ENCODE assay signal across 8 cellular contexts in the genomic region with DNA sequence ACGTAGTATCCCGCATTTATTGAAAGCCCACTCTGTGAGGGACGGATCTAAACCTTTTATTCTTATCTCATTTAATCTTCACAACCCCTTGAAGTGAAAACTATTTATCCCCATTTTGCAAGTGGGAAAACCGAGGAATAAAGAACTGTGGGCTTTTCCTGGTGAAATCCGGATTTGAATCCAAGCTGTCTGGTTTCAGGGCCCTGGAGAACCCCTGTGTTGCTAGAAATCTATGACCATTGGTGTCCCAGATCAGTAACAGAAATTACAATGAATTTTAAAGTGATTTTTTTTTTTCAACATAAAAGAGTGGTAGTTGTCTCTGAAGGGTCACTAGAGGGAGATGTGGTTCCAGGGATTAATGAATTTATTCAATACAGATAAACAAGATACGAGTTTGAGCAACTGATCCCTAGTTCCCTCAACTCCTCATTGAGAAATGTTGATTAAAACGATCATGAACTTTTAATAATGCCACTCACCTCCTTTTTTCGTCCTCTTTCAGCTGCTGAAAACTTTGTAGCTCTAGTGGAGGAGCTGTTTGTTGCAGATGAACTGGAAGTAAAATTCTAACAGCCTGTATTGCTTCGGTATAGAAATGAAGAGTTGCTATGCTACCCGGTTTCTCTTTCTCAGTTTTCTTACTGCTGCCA. TPM values are rescaled to one million over a fixed set of nuclear protein-coding genes. Genes with fewer than 3 reads are reported as not detected.
A peak's percentile ranks its signal among the peaks of the same experiment; 100 is the strongest.
DNase-seq lines count a peak whose midpoint lies in the region; TF ChIP-seq lines count a peak whose summit lies in the region.

No MANE protein-coding gene starts in this region.

- H3K9ac ChIP-seq in BLaER1 = peak overlapping the region; percentile 99

- H3K9me3 ChIP-seq in BLaER1 = no peaks in the 10 kb centered on the region
- H3K9me3 ChIP-seq in PC-9 (ENCODE audit: insufficient read depth, low read depth) = no peaks in the 10 kb centered on the region

- no peaks in the 10 kb centered on the region for H3K27me3 ChIP-seq in BLaER1
- no peaks in the 10 kb centered on the region for H3K27me3 ChIP-seq in PC-9 (ENCODE audit: insufficient read depth, low read depth)

- CTCF ChIA-PET in PC-9 (lab: Charles Lee) = interaction anchor here (0.6 to 0.7 kb wide), 3 partner anchors 229 to 532 kb away, joined by 3 read pairs; no protein-coding TSS in a partner anchor

- TF ChIP-seq CTCF in PC-9 (conservative IDR thresholded peaks at IDR 0.05) = peak; percentile 81

- POLR2A ChIA-PET in PC-9 (lab: Charles Lee; ENCODE audit: unreplicated experiment) = interaction anchor here (0.6 to 0.7 kb wide), 2 partner anchors 10 to 1399 kb away, joined by 3 to 4 read pairs; no protein-coding TSS in a partner anchor

- H3K27ac ChIP-seq in BLaER1 (peak overlapping the region; percentile 99), PC-9 (peak overlapping the region; percentile 54)

- H3K4me2 ChIP-seq in BLaER1 = peak overlapping the region; percentile 84
- H3K4me2 ChIP-seq in PC-9 = peak overlapping the region; percentile 87

- H3K79me2 ChIP-seq in PC-9 (ENCODE audit: low read depth) = peaks cover 42% of the 10 kb centered on the region

- peak overlapping the region; percentile 89 for H3K4me3 ChIP-seq in BLaER1
- peak overlapping the region; percentile 71 for H3K4me3 ChIP-seq in PC-9

- H3K36me3 ChIP-seq in BLaER1 (peaks cover 43% of the 10 kb centered on the region), PC-9 (ENCODE audit: low read depth) (peaks cover 35% of the 10 kb centered on the region)

- H2AFZ ChIP-seq in PC-9 = peak overlapping the region; percentile 88

- DNase-seq in H4 (ENCODE audit: low spot score) (peak; percentile 19), PC-9 (peak in 1 of 2 experiments; percentile 48), dermis microvascular lymphatic vessel endothelial cell (ENCODE audit: low read depth in 2 of 2) (peak; percentile 36 to 68), myocyte (ENCODE audit: low read depth) (peak; percentile 50), anterior cingulate cortex (lab: John Stamatoyannopoulos, UW) (no peak), NCI-H2029 (lab: John Stamatoyannopoulos, UW) (no peak), NCI-H345 (lab: John Stamatoyannopoulos, UW) (no peak)

- intact Hi-C loops in PC-9 (cut with micrococcal nuclease; ENCODE audit: unreplicated experiment) = loop anchor here (1.0 to 5.0 kb wide), 3 partner anchors 78 to 556 kb away; a partner anchor contains a TSS

- H4K20me1 ChIP-seq in BLaER1 (peaks cover 43% of the 10 kb centered on the region), PC-9 (ENCODE audit: insufficient read depth) (peaks cover 17% of the 10 kb centered on the region)

- H3K4me1 ChIP-seq in BLaER1 = peaks cover 49% of the 10 kb centered on the region
- H3K4me1 ChIP-seq in PC-9 (replicated peaks; ENCODE audit: insufficient read depth) = peaks cover 18% of the 10 kb centered on the region

- no peaks in the 10 kb centered on the region for H3K9me2 ChIP-seq in PC-9 (ENCODE audit: insufficient read depth)

- peaks cover 43% of the 10 kb centered on the region for H3F3A ChIP-seq in PC-9 (ENCODE audit: insufficient read depth, low read depth)

- BruUV-seq in PC-9 (replicated peaks; lab: Mats Ljungman, UMichigan) = TSS peak; percentile 51

RNA-seq across cellular contexts. Expression of a gene that starts 0.9 kb away (rescaled TPM):
- 328 and 390 TPM in 2 replicates for total RNA-seq in H4 (2014; rRNA removed; shearing (Covaris generic))
- total RNA-seq in PC-9 (2021) = 242 and 275 TPM in 2 replicates
- 181 and 213 TPM in 2 replicates for total RNA-seq in dermis microvascular lymphatic vessel endothelial cell
- total RNA-seq in myocyte = 278 and 290 TPM in 2 replicates
- 111 TPM for polyA plus RNA-seq in myocyte (2012)

RNA-seq across cellular contexts. Expression of a gene that starts 28.4 kb away (rescaled TPM):
- 0.16 and 0.35 TPM in 2 replicates for total RNA-seq in H4 (2014; rRNA removed; shearing (Covaris generic))
- total RNA-seq in PC-9 (2021) (0.46 and 0.58 TPM in 2 replicates), dermis microvascular lymphatic vessel endothelial cell (0.13 TPM in 2 replicates), myocyte (13.8 and 19.4 TPM in 2 replicates)
- polyA plus RNA-seq in myocyte (2012) = 11.9 TPM

RNA-seq across cellular contexts. Expression of a gene that starts 28.5 kb away (rescaled TPM):
- total RNA-seq in H4 (2014; rRNA removed; shearing (Covaris generic)) = 12.8 and 21.8 TPM in 2 replicates
- total RNA-seq in PC-9 (2021) = 10.8 and 16.0 TPM in 2 replicates
- 10.4 and 15.3 TPM in 2 replicates for total RNA-seq in dermis microvascular lymphatic vessel endothelial cell
- total RNA-seq in myocyte = 12.3 and 13.7 TPM in 2 replicates
- polyA plus RNA-seq in myocyte (2012) = 11.1 TPM

Comparison
In these comparisons a context has a peak if more than half of its experiments do, and no peak if none do; other contexts are left out.
1. DNase-seq: peak in H4 (single experiment), dermis microvascular lymphatic vessel endothelial cell (2 of 2) and myocyte (single experiment); none in anterior cingulate cortex (0 of 58), NCI-H2029 (single experiment) and NCI-H345 (single experiment).